9 cellular contexts compared by ENCODE assay signal in the genomic region with DNA sequence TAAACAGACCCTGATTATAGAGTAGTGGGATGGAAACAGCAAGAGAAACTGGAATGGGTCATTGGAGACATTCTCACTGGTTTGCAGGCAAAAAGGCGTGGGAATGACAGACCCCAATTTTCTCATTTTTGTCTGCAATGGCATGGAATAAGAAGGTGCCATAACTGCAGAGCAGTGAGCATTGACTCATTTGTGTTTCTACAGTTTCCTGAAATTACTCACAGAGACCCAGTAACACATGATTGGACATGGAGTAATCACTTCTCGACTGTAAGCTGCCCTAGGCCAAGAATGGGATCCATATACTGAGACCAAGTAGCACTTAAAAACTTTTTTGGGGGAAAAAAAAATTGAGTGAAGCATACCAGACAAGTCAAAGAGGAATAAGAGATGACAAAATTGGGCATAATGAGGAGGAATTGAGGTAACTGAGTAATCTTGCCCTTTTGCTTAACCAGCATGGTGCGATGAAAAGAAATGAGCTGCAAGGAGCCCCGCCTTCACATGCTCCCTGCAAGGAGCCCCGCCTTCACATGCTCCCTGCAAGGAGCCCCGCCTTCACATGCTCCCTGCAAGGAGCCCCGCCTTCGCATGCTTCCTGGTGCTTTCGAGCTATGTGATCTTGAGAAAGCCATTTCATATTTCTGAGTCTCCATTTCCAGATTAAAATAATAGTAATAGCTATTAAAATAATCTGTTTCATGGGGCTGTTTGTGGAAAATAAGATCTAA. TPM values are rescaled to one million over a fixed set of nuclear protein-coding genes. Genes with fewer than 3 reads are reported as not detected.
DNase-seq lines count a peak whose midpoint lies in the region; ATAC-seq and TF ChIP-seq lines count a peak whose summit lies in the region.
"Had no signal": no experiment of that assay in that cellular context is flagged by ENCODE, and none has a peak within 500 bp of the region (broad histone marks: within the 10 kb centered on the region; RNA-seq: fewer than 3 reads in every experiment).

No MANE protein-coding gene starts in this region.

- TF ChIP-seq CTCF in epithelial cell of esophagus (IDR thresholded peaks at IDR 0.05; ENCODE audit: insufficient read depth, low read depth, low read length, missing control alignments) (no peak), coronary artery (IDR thresholded peaks at IDR 0.05) (no peak)

- ATAC-seq in activated CD8-positive, alpha-beta memory T cell treated with anti-CD3 and anti-CD28 coated beads, Interleukin-2, amount 10 ng/mL, durations not matched to agents 7 days and 5 days, result peak; percentile 75

- H3K4me3 ChIP-seq in epithelial cell of esophagus (ENCODE audit: low read length) (peak overlapping the region; percentile 16), coronary artery (no peak overlapping the region)

- DNase-seq in activated CD8-positive, alpha-beta memory T cell treated with anti-CD3 and anti-CD28 coated beads, Interleukin-2, amount 10 ng/mL, durations not matched to agents 7 days and 5 days, result peak; percentile 73
- no peak for DNase-seq in activated CD8-positive, alpha-beta memory T cell treated with anti-CD3 and anti-CD28 coated beads for 24 hours
- peak; percentile 24 for DNase-seq in activated CD4-positive, CD25-positive, alpha-beta regulatory T cell treated with anti-CD3 and anti-CD28 coated beads, Interleukin-2, amount 50 U/mL, for 16 hours (ENCODE audit: low read depth, low spot score)
- DNase-seq in epithelial cell of esophagus (ENCODE audit: low read depth) (peak; percentile 85), kidney glomerular epithelial cell (lab: John Stamatoyannopoulos, UW) (no peak), coronary artery (ENCODE audit: low spot score) (no peak), NCI-H524 (lab: John Stamatoyannopoulos, UW) (no peak)
- peak; percentile 13 for DNase-seq in stimulated activated CD8-positive, alpha-beta memory T cell treated with anti-CD3 and anti-CD28 coated beads, Interleukin-4, amount 100 ng/mL, for 24 hours (ENCODE audit: low read depth)

- no peaks in the 10 kb centered on the region for H3K36me3 Mint-ChIP-seq in activated CD8-positive, alpha-beta memory T cell treated with anti-CD3 and anti-CD28 coated beads, Interleukin-2, amount 10 ng/mL, durations not matched to agents 7 days and 5 days

- no peak overlapping the region for H3K4me3 Mint-ChIP-seq in activated CD8-positive, alpha-beta memory T cell treated with anti-CD3 and anti-CD28 coated beads, Interleukin-2, amount 10 ng/mL, durations not matched to agents 7 days and 5 days

- no peaks in the 10 kb centered on the region for H3K9me3 Mint-ChIP-seq in activated CD8-positive, alpha-beta memory T cell treated with anti-CD3 and anti-CD28 coated beads, Interleukin-2, amount 10 ng/mL, durations not matched to agents 7 days and 5 days (ENCODE audit: low read depth)

- CTCF ChIA-PET in activated CD8-positive, alpha-beta memory T cell treated with anti-CD3 and anti-CD28 coated beads, Interleukin-2, amount 10 ng/mL, durations not matched to agents 7 days and 5 days (lab: Charles Lee), result interaction anchor here (1.3 to 2.2 kb wide), 5 partner anchors 26 to 339 kb away, joined by 4 to 8 read pairs (median 5); a partner anchor contains a TSS

- H3K27me3 Mint-ChIP-seq in activated CD8-positive, alpha-beta memory T cell treated with anti-CD3 and anti-CD28 coated beads, Interleukin-2, amount 10 ng/mL, durations not matched to agents 7 days and 5 days, result no peaks in the 10 kb centered on the region

- peak overlapping the region; percentile 76 for H3K27ac Mint-ChIP-seq in activated CD8-positive, alpha-beta memory T cell treated with anti-CD3 and anti-CD28 coated beads, Interleukin-2, amount 10 ng/mL, durations not matched to agents 7 days and 5 days

- no peak overlapping the region for H3K27ac ChIP-seq in coronary artery
- H3K27ac ChIP-seq: VCaP had no signal

- H3K4me1 Mint-ChIP-seq in activated CD8-positive, alpha-beta memory T cell treated with anti-CD3 and anti-CD28 coated beads, Interleukin-2, amount 10 ng/mL, durations not matched to agents 7 days and 5 days, result peaks cover 27% of the 10 kb centered on the region

RNA-seq across cellular contexts. Expression of a gene that starts 44.2 kb away (rescaled TPM):
- under 1 TPM; 0.20 to 0.35 TPM for total RNA-seq in activated CD8-positive, alpha-beta memory T cell treated with anti-CD3 and anti-CD28 coated beads, Interleukin-2, amount 10 ng/mL, durations not matched to agents 7 days and 5 days

RNA-seq across cellular contexts. Expression of a gene that starts 51.1 kb away (rescaled TPM):
- 10 to 100 TPM; 37.2 to 43.1 TPM for total RNA-seq in activated CD8-positive, alpha-beta memory T cell treated with anti-CD3 and anti-CD28 coated beads, Interleukin-2, amount 10 ng/mL, durations not matched to agents 7 days and 5 days

Comparison
In these comparisons a context has a peak if more than half of its experiments do, and no peak if none do; other contexts are left out.
1. DNase-seq: peak in activated CD8-positive, alpha-beta memory T cell treated with anti-CD3 and anti-CD28 coated beads, Interleukin-2, amount 10 ng/mL, durations not matched to agents 7 days and 5 days (single experiment), activated CD4-positive, CD25-positive, alpha-beta regulatory T cell treated with anti-CD3 and anti-CD28 coated beads, Interleukin-2, amount 50 U/mL, for 16 hours (single experiment), epithelial cell of esophagus (single experiment) and stimulated activated CD8-positive, alpha-beta memory T cell treated with anti-CD3 and anti-CD28 coated beads, Interleukin-4, amount 100 ng/mL, for 24 hours (single experiment); none in activated CD8-positive, alpha-beta memory T cell treated with anti-CD3 and anti-CD28 coated beads for 24 hours (single experiment), kidney glomerular epithelial cell (single experiment), coronary artery (single experiment) and NCI-H524 (0 of 2).